21 cellular contexts compared by ENCODE assay signal in the genomic region with DNA sequence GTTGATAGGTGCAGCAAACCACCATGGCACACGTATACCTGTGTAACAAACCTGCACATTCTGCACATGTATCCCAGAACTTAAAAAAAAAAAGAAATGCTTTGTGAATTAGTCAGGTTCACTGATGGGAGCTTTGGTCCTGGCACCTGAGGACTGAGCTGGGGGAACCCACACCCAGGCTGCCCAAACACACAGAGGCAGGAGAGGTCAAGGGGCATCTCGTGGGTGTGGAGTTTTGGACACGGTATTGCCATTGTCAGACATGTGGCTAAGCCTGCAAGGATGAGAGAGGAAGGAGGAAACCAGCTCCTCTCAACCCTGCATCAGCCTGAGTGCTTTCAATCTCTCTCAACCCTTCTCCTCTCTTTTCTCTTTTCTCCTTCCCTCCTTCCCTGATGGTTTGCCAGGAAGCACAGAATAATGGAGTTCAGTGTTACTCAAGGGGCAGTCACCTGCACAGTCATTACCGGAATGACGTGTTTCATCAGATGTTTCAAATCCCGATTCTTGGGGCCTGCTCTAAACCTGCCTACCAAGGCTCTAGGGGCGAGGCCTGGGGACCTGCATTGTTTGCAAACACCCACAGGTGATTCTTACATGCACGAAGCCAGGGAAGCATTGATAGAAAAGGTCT.
DNase-seq lines count a peak whose midpoint lies in the region; ATAC-seq and TF ChIP-seq lines count a peak whose summit lies in the region.
"Had no signal": no experiment of that assay in that cellular context is flagged by ENCODE, and none has a peak within 500 bp of the region (broad histone marks: within the 10 kb centered on the region; RNA-seq: fewer than 3 reads in every experiment).

No MANE protein-coding gene starts in this region.

- H3K36me3 ChIP-seq in spleen: peaks cover 0 to 44% (median 3%) of the 10 kb centered on the region in 6 donors
- no peaks in the 10 kb centered on the region for H3K36me3 ChIP-seq in esophagus squamous epithelium
- H3K36me3 ChIP-seq: pancreas, sigmoid colon, transverse colon had no signal

- H3K27ac Mint-ChIP-seq in activated CD4-positive, alpha-beta T cell treated with anti-CD3 and anti-CD28 coated beads, Interleukin-2, amount 10 ng/mL, durations not matched to agents 24 days and 14 days: peak overlapping the region; percentile 13

- ATAC-seq in HG03097 (IDR thresholded peaks at IDR 0.05; ENCODE audit: low FRiP score, unreplicated experiment) (no peak), HG03378 (IDR thresholded peaks at IDR 0.05; ENCODE audit: unreplicated experiment) (no peak)
- ATAC-seq: pancreas; stimulated activated naive CD8-positive, alpha-beta T cell treated with anti-CD3 and anti-CD28 coated beads, Interleukin-15, Interleukin-2, amounts not matched to agents 100 U/mL and 50 U/mL, for 24 hours had no signal

- WGBS in spleen, 5 donors: 76 to 89% (median 81%) methylated on average over 8 of the region's 8 CpGs
- WGBS in esophagus squamous epithelium, 2 donors: 50 to 77% methylated on average over 8 of the region's 8 CpGs

- H3K4me3 ChIP-seq in NB4 (ENCODE audit: low read depth, low read length) (no peak overlapping the region), epithelial cell of esophagus (ENCODE audit: low read length) (no peak overlapping the region), spleen (peak overlapping the region in 1 of 8 donors; percentile 51), esophagus squamous epithelium (no peak overlapping the region)
- H3K4me3 ChIP-seq: BLaER1, pancreas, sigmoid colon, transverse colon had no signal

- TF ChIP-seq POLR2A in NB4 (IDR thresholded peaks at IDR 0.05; ENCODE audit: extremely low read depth, insufficient read length): no peak
- TF ChIP-seq POLR2A in spleen (IDR thresholded peaks at IDR 0.05): no peak
- TF ChIP-seq POLR2A in esophagus squamous epithelium (IDR thresholded peaks at IDR 0.05): no peak

- no peak for DNase-seq in activated CD4-positive, alpha-beta T cell treated with anti-CD3 and anti-CD28 coated beads, Interleukin-2, amount 10 ng/mL, durations not matched to agents 24 days and 14 days
- no peak for DNase-seq in activated CD4-positive, alpha-beta T cell treated with anti-CD3 and anti-CD28 coated beads, Interleukin-2, amount 50 U/mL, for 48 hours
- DNase-seq in NB4 (ENCODE audit: low read depth) (peak; percentile 25), epithelial cell of esophagus (ENCODE audit: low read depth) (peak; percentile 78), spleen (no peak), esophagus squamous epithelium (lab: John Stamatoyannopoulos, UW) (no peak)
- DNase-seq: 8988T; activated CD4-positive, alpha-beta T cell treated with anti-CD3 and anti-CD28 coated beads for 4 hours; activated naive CD4-positive, alpha-beta T cell treated with Interleukin-2 at 50 U/mL for 16 hours; DMS153; HCEC 1CT; KBM-7; NCI-H1048; NCI-H2029 treated with DMSO at 0.1 percent for 48 hours; pancreas; sigmoid colon; stimulated activated naive CD8-positive, alpha-beta T cell treated with anti-CD3 and anti-CD28 coated beads, Interleukin-15, Interleukin-2, amounts not matched to agents 100 U/mL and 50 U/mL, for 24 hours; transverse colon had no signal

- H3K36me3 Mint-ChIP-seq in activated CD4-positive, alpha-beta T cell treated with anti-CD3 and anti-CD28 coated beads, Interleukin-2, amount 10 ng/mL, durations not matched to agents 24 days and 14 days (ENCODE audit: low read depth): peaks cover 51% of the 10 kb centered on the region

- no peak for TF ChIP-seq CTCF in NB4 (IDR thresholded peaks at IDR 0.05; ENCODE audit: low read depth, low read length)
- TF ChIP-seq CTCF in epithelial cell of esophagus (IDR thresholded peaks at IDR 0.05; ENCODE audit: insufficient read depth, low read depth, low read length, missing control alignments): no peak
- TF ChIP-seq CTCF in spleen (IDR thresholded peaks at IDR 0.05 in 8 of 11, conservative IDR thresholded peaks at IDR 0.05 in 3 of 11): no peak
- no peak for TF ChIP-seq CTCF in esophagus squamous epithelium (IDR thresholded peaks at IDR 0.05)

- H3K9me3 Mint-ChIP-seq in activated CD4-positive, alpha-beta T cell treated with anti-CD3 and anti-CD28 coated beads, Interleukin-2, amount 10 ng/mL, durations not matched to agents 24 days and 14 days: peaks cover 8% of the 10 kb centered on the region

- H3K27me3 ChIP-seq in spleen (replicated peaks in 1 of 7): no peaks in the 10 kb centered on the region
- H3K27me3 ChIP-seq in esophagus squamous epithelium: no peaks in the 10 kb centered on the region
- H3K27me3 ChIP-seq: BLaER1, pancreas, sigmoid colon, transverse colon had no signal

- H3K4me3 Mint-ChIP-seq in activated CD4-positive, alpha-beta T cell treated with anti-CD3 and anti-CD28 coated beads, Interleukin-2, amount 10 ng/mL, durations not matched to agents 24 days and 14 days: no peak overlapping the region

- H3K27ac ChIP-seq in spleen (peak overlapping the region in 5 of 8 donors; percentile 63 to 93 (median 88)), esophagus squamous epithelium (no peak overlapping the region)
- H3K27ac ChIP-seq: BLaER1, pancreas, transverse colon had no signal

- H3K9me3 ChIP-seq in spleen (no peaks in the 10 kb centered on the region), esophagus squamous epithelium (no peaks in the 10 kb centered on the region)
- H3K9me3 ChIP-seq: BLaER1, pancreas, sigmoid colon, transverse colon had no signal

- intact Hi-C loops in activated CD4-positive, alpha-beta T cell treated with anti-CD3 and anti-CD28 coated beads, Interleukin-2, amount 10 ng/mL, durations not matched to agents 24 days and 14 days (cut with micrococcal nuclease): loop anchor here (5.0 kb wide), 2 partner anchors 150 to 175 kb away; no protein-coding TSS in a partner anchor
- intact Hi-C loops in spleen (cut with DNase I; ENCODE audit: low total_unique reads): no loop called here
- intact Hi-C loops in esophagus squamous epithelium (cut with DNase I): no loop called here

- no peaks in the 10 kb centered on the region for H3K27me3 Mint-ChIP-seq in activated CD4-positive, alpha-beta T cell treated with anti-CD3 and anti-CD28 coated beads, Interleukin-2, amount 10 ng/mL, durations not matched to agents 24 days and 14 days

- H3K4me1 Mint-ChIP-seq in activated CD4-positive, alpha-beta T cell treated with anti-CD3 and anti-CD28 coated beads, Interleukin-2, amount 10 ng/mL, durations not matched to agents 24 days and 14 days: peaks cover 73% of the 10 kb centered on the region

- peaks cover 0 to 68% (median 42%) of the 10 kb centered on the region in 6 donors for H3K4me1 ChIP-seq in spleen
- H3K4me1 ChIP-seq in esophagus squamous epithelium: peaks cover 3 to 26% (median 14%) of the 10 kb centered on the region in 3 donors
- H3K4me1 ChIP-seq: pancreas had no signal

Comparison
In these comparisons a context has a peak if more than half of its experiments do, and no peak if none do; other contexts are left out.
1. DNase-seq: peak in NB4 (single experiment) and epithelial cell of esophagus (single experiment); none in activated CD4-positive, alpha-beta T cell treated with anti-CD3 and anti-CD28 coated beads, Interleukin-2, amount 10 ng/mL, durations not matched to agents 24 days and 14 days (single experiment), activated CD4-positive, alpha-beta T cell treated with anti-CD3 and anti-CD28 coated beads, Interleukin-2, amount 50 U/mL, for 48 hours (0 of 2), spleen (single experiment) and esophagus squamous epithelium (single experiment).
2. H3K27ac ChIP-seq: peak in spleen (5 of 8); none in esophagus squamous epithelium (0 of 4).